Comparison of ENCODE assay signal across 8 cellular contexts in the genomic region with DNA sequence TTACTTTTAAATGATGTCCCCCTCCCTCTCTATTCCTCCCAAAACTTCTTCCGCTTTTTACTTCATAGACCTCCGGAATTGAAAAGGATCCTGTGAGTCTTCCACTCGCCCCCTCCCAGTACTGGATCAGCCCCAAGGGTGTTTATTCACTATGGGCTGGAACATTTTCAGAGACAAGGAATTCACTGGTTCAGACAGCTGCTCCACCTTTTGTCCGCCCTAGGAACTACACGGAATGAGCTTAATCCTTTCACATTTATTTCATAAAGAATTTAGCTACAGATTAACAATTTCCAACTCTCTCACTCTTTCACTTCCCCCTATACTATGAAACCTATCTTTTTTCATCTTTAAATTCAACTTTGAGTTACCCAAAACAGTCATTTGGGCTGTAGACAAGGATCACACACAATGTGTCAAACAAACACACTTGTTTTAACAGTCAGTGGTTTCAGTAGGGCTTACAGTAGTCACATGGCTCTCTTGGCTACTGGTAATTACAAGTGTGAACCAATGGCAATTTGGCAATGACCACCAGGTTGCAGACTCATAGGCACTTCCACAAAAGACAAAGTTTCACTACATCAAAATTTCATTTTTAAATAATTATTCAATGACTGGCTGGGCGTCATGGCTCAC. TPM values are rescaled to one million over a fixed set of nuclear protein-coding genes. Genes with fewer than 3 reads are reported as not detected.
DNase-seq lines count a peak whose midpoint lies in the region; ATAC-seq and TF ChIP-seq lines count a peak whose summit lies in the region.

No MANE protein-coding gene starts in this region.

- TF ChIP-seq CTCF in CD14-positive monocyte (IDR thresholded peaks at IDR 0.05) (peak; percentile 66), GM13977 (IDR thresholded peaks at IDR 0.05; ENCODE audit: extremely low read depth, insufficient read depth, missing control alignments) (peak; percentile 41)

- H3K4me3 Mint-ChIP-seq in CD14-positive monocyte = no peak overlapping the region

- no peaks in the 10 kb centered on the region for H3K9me3 Mint-ChIP-seq in CD14-positive monocyte

- intact Hi-C loops in CD14-positive monocyte (cut with micrococcal nuclease) = no loop called here

- H3K36me3 Mint-ChIP-seq in CD14-positive monocyte = peaks cover 23 to 28% of the 10 kb centered on the region in 2 donors

- peak overlapping the region; percentile 55 to 88 (median 71) for H3K27ac Mint-ChIP-seq in CD14-positive monocyte

- DNase-seq in CD14-positive monocyte (ENCODE audit: low spot score) (no peak), GM13977 (ENCODE audit: low spot score) (no peak), RKO (ENCODE audit: low spot score) (peak; percentile 66), occipital lobe (lab: John Stamatoyannopoulos, UW) (peak; percentile 11)

- peaks cover 2% of the 10 kb centered on the region for H3K4me1 Mint-ChIP-seq in CD14-positive monocyte

- peak; percentile 39 for ATAC-seq in esophagus mucosa
- ATAC-seq in HG03095 (IDR thresholded peaks at IDR 0.05; ENCODE audit: unreplicated experiment) = no peak
- no peak for ATAC-seq in HG02885 (IDR thresholded peaks at IDR 0.05; ENCODE audit: poor library complexity, unreplicated experiment)
- ATAC-seq in GM19328 (IDR thresholded peaks at IDR 0.05; ENCODE audit: unreplicated experiment) = no peak

- in situ Hi-C loops in GM13977 (cut with MboI; ENCODE audit: low pct_unique_long_range_greater_than_20kb, low sequenced_read_pairs, unreplicated experiment) = no loop called here

- no peaks in the 10 kb centered on the region for H3K27me3 Mint-ChIP-seq in CD14-positive monocyte (ENCODE audit: low read depth in 3 of 3)

RNA-seq across cellular contexts. Expression of a gene that starts 20.6 kb away (rescaled TPM):
- 100 to 1,000 TPM; 138 to 162 TPM for polyA plus RNA-seq in CD14-positive monocyte
- 98.0 TPM for total RNA-seq in esophagus mucosa
- total RNA-seq in occipital lobe = 39.3 TPM

RNA-seq across cellular contexts. Expression of a gene that starts 23.8 kb away (rescaled TPM):
- polyA plus RNA-seq in CD14-positive monocyte = 1 to 10 TPM in 1 of 2 donors, under 1 TPM in 1; 0.65 to 1.8 TPM
- total RNA-seq in esophagus mucosa (17.7 TPM), occipital lobe (4.1 TPM)

Comparison
In these comparisons a context has a peak if more than half of its experiments do, and no peak if none do; other contexts are left out.
1. DNase-seq: peak in RKO (single experiment) and occipital lobe (single experiment); none in CD14-positive monocyte (single experiment) and GM13977 (single experiment).